Comparison of ENCODE assay signal across 28 cellular contexts in the genomic region with DNA sequence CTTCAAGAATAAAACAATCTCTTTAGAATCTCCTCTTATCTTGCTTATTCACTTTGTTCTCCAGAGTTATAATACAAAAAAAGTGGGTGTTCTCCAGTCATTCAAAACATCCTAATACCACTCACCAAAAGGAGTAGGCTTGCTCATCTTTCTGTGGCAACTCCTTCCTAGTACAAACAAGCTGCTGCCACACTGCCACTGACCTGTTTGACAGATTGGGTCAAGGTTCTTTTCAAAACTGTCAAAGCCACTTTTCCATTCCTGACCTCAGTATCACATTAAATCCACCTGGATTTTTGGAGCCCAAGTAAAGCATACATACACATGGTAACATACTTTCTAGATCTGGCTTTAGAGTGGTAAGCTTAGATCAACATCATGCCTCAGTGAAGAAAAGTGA.
"Had no signal": no experiment of that assay in that cellular context is flagged by ENCODE, and none has a peak within 500 bp of the region (broad histone marks: within the 10 kb centered on the region; RNA-seq: fewer than 3 reads in every experiment).

No MANE protein-coding gene starts in this region.

- H3K4me1 ChIP-seq: neural progenitor cell, parathyroid adenoma, suprapubic skin, testis, tibial artery, transverse colon, upper lobe of right lung, uterus had no signal

- H3K9me3 ChIP-seq: ovary, psoas muscle, suprapubic skin, testis, tibial artery, transverse colon, upper lobe of right lung, uterus had no signal

- DNase-seq: natural killer cell; occipital lobe; ovary; posterior cingulate gyrus; psoas muscle; right cardiac atrium; spleen; stimulated activated CD4-positive, alpha-beta T cell treated with anti-CD3 and anti-CD28 coated beads, Interleukin-12 subunit alpha, Interleukin-12 subunit beta, amount 100 ng/mL, for 4 hours; stimulated activated CD4-positive, alpha-beta T cell treated with anti-CD3 and anti-CD28 coated beads, Interleukin-1b, Interleukin-23, amount 100 ng/mL, for 48 hours; stimulated activated CD4-positive, alpha-beta T cell treated with anti-CD3 and anti-CD28 coated beads, Interleukin-4, amount 100 ng/mL, for 1 hour; stimulated activated CD4-positive, alpha-beta T cell treated with anti-CD3 and anti-CD28 coated beads, Interleukin-4, amount 100 ng/mL, for 4 hours; stimulated activated CD8-positive, alpha-beta memory T cell treated with anti-CD3 and anti-CD28 coated beads, Interleukin-4, amount 100 ng/mL, for 48 hours; stimulated activated naive CD4-positive, alpha-beta T cell; stimulated activated naive CD8-positive, alpha-beta T cell treated with anti-CD3 and anti-CD28 coated beads, Interleukin-15, amount 100 ng/mL, for 72 hours; stimulated activated naive CD8-positive, alpha-beta T cell treated with anti-CD3 and anti-CD28 coated beads, Interleukin-15, Interleukin-2, amounts not matched to agents 100 U/mL and 50 U/mL, for 24 hours; substantia nigra; testis; tibial artery; transverse colon; upper lobe of right lung; uterus had no signal

- H3K27ac ChIP-seq: neural progenitor cell, ovary, parathyroid adenoma, psoas muscle, skin epidermis, spleen, suprapubic skin, testis, tibial artery, transverse colon, upper lobe of right lung, uterus had no signal

- H3K9ac ChIP-seq: neural progenitor cell, parathyroid adenoma had no signal

- H3K36me3 ChIP-seq: ovary, uterus had no signal

- ATAC-seq: natural killer cell; psoas muscle; right cardiac atrium; sciatic nerve; stimulated activated memory B cell treated with anti-CD40 and anti-IgM and Interleukin-4, amounts not matched to agents 10 μg/mL and 1 μg/mL and 100 μg/mL, for 72 hours; stimulated activated naive CD8-positive, alpha-beta T cell treated with anti-CD3 and anti-CD28 coated beads, Interleukin-15, amount 100 ng/mL, for 72 hours; stimulated activated naive CD8-positive, alpha-beta T cell treated with anti-CD3 and anti-CD28 coated beads, Interleukin-15, Interleukin-2, amounts not matched to agents 100 U/mL and 50 U/mL, for 24 hours; upper lobe of right lung had no signal

- H3K4me3 ChIP-seq: neural progenitor cell, ovary, psoas muscle, skin epidermis, smooth muscle cell, spleen, suprapubic skin, testis, tibial artery, transverse colon, upper lobe of right lung, uterus had no signal

- H3K27me3 ChIP-seq: neural progenitor cell, ovary, spleen, suprapubic skin, testis, tibial artery, transverse colon, upper lobe of right lung, uterus had no signal
